ENCODE assay signal across 25 cellular contexts in the genomic region with DNA sequence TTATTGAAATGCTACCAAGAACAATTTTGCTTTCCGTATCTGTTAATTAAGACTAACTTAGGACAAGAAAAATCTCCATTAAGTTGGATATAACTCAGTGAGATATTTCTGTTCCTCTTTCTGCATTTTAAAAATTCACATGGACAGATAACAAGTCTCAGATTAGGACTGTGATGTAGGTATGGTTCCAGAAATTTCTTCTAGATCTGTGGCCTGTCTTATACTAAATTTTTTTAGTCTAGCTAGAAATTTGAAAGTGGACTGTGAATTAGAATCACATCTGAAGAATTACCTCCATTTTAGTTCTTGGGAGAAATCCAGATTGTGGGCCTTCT. TPM values are rescaled to one million over a fixed set of nuclear protein-coding genes. Genes with fewer than 3 reads are reported as not detected.
A peak's percentile ranks its signal among the peaks of the same experiment; 100 is the strongest.
DNase-seq lines count a peak whose midpoint lies in the region; ATAC-seq, FAIRE-seq and TF ChIP-seq lines count a peak whose summit lies in the region.
"Had no signal": no experiment of that assay in that cellular context is flagged by ENCODE, and none has a peak within 500 bp of the region (broad histone marks: within the 10 kb centered on the region; RNA-seq: fewer than 3 reads in every experiment).

No MANE protein-coding gene starts in this region.

- no peak for TF ChIP-seq CTCF in CD4-positive, alpha-beta T cell (IDR thresholded peaks at IDR 0.05)
- no peak for TF ChIP-seq CTCF in GM12878 (IDR thresholded peaks at IDR 0.05 in 2 of 3, conservative IDR thresholded peaks at IDR 0.05 in 1 of 3; ENCODE audit: control insufficient read depth in 2 of 3, extremely low read depth in 1 of 3, insufficient read depth in 1 of 3, low read depth in 3 of 3, low read length in 3 of 3)
- no peak for TF ChIP-seq CTCF in foreskin keratinocyte (conservative IDR thresholded peaks at IDR 0.05)

- TF ChIP-seq RAD21 in GM12878 (IDR thresholded peaks at IDR 0.05; ENCODE audit: insufficient read depth, low read depth, low read length), result no peak

- H3K27me3 Mint-ChIP-seq in CD4-positive, alpha-beta T cell, result no peaks in the 10 kb centered on the region
- H3K27me3 Mint-ChIP-seq: B cell had no signal

- in situ Hi-C loops in GM12878 (cut with MboI), result no loop called here

- intact Hi-C loops in CD4-positive, alpha-beta T cell (cut with DNase I, micrococcal nuclease), result loop anchor here in 1 of 2 experiments (2.0 kb wide), 1 partner anchor 19 kb away; no protein-coding TSS in a partner anchor
- intact Hi-C loops in GM12878 (cut with micrococcal nuclease; ENCODE audit: unreplicated experiment), result loop anchor here (5.0 kb wide), 1 partner anchor 39 kb away; the partner anchor contains the start of gene USP15

- no peak overlapping the region for H3K9ac ChIP-seq in GM12878 (ENCODE audit: control insufficient read depth, insufficient read depth, low read length)
- H3K9ac ChIP-seq: KMS-11 had no signal

- H3K27me3 ChIP-seq in CD4-positive, alpha-beta T cell (ENCODE audit: control insufficient read depth, insufficient read depth, low read length), result no peaks in the 10 kb centered on the region
- H3K27me3 ChIP-seq in GM12878 (replicated peaks in 1 of 2; ENCODE audit: control insufficient read depth in 2 of 2, insufficient read depth in 2 of 2, low read length in 1 of 2) (no peaks in the 10 kb centered on the region), foreskin keratinocyte (no peaks in the 10 kb centered on the region)

- peak; percentile 71 for FAIRE-seq in GM12878 (lab: Jason Lieb, UNC)
- FAIRE-seq: A549, GM18507, H1 had no signal

- 93% methylated on average over 1 of the region's 1 CpG for WGBS in GM12878 (ENCODE audit: insufficient coverage, insufficient replicate concordance, low lambda C conversion rate, missing lambda C conversion rate)

- RAD21 ChIA-PET in GM12878 (lab: Charles Lee; ENCODE audit: unreplicated experiment), result no interaction called here

- POLR2A ChIA-PET in CD4-positive, alpha-beta T cell (lab: Charles Lee), result no interaction called here
- POLR2A ChIA-PET in GM12878 (lab: Charles Lee), result no interaction called here

- H3K4me3 Mint-ChIP-seq in CD4-positive, alpha-beta T cell, result no peak overlapping the region
- H3K4me3 Mint-ChIP-seq: B cell; CD14-positive monocyte; T-helper 1 cell treated with Interleukin-12 subunit alpha and Interleukin-12 subunit beta and Interleukin-4 antibody, amounts not matched to agents 30 μg/mL and 1 μg/mL, for 36 hours had no signal

- H3K9me3 ChIP-seq in CD4-positive, alpha-beta T cell (ENCODE audit: control insufficient read depth, low read length), result peaks cover 14% of the 10 kb centered on the region
- H3K9me3 ChIP-seq in GM12878 (replicated peaks; ENCODE audit: control insufficient read depth, insufficient read depth, low read length), result peaks cover 20% of the 10 kb centered on the region

- no peak overlapping the region for H3K27ac ChIP-seq in CD4-positive, alpha-beta T cell (ENCODE audit: low read depth, low read length)
- 0 out of 2 replicates have a peak overlapping the region, but pooled peaks have one; percentile 10 for H3K27ac ChIP-seq in GM12878 (ENCODE audit: control insufficient read depth, insufficient read depth)
- no peak overlapping the region for H3K27ac ChIP-seq in foreskin keratinocyte
- H3K27ac ChIP-seq: A549, KMS-11 had no signal

- DNase-seq in CD4-positive, alpha-beta T cell, result no peak
- DNase-seq in GM12878 (ENCODE audit: low read depth, low spot score), result no peak
- DNase-seq in NCI-H82 treated with DMSO at 0.1 percent for 48 hours (lab: John Stamatoyannopoulos, UW; ENCODE audit: unreplicated experiment), result no peak
- DNase-seq in EL, result no peak
- no peak for DNase-seq in foreskin keratinocyte
- no peak for DNase-seq in NCI-H510A treated with DMSO at 0.1 percent for 48 hours (lab: John Stamatoyannopoulos, UW)
- DNase-seq: DMS79, IMR-90, NCI-H1105, NCI-H146, NCI-H2029, NCI-H2227 treated with DMSO at 0.1 percent for 48 hours, NCI-H524, NCI-H82, Right ventricle myocardium superior had no signal

- ATAC-seq in CD4-positive, alpha-beta T cell (ENCODE audit: poor library complexity), result no peak
- ATAC-seq in GM18519 (IDR thresholded peaks at IDR 0.05; ENCODE audit: low FRiP score, unreplicated experiment), result peak; percentile 17
- peak; percentile 29 for ATAC-seq in HG02642 (IDR thresholded peaks at IDR 0.05; ENCODE audit: poor library complexity, unreplicated experiment)
- peak; percentile 63 for ATAC-seq in GM12878
- ATAC-seq in foreskin keratinocyte, result no peak
- ATAC-seq: A549, HCT116 had no signal

- H3K36me3 Mint-ChIP-seq in CD4-positive, alpha-beta T cell (ENCODE audit: low read depth), result peaks cover 98% of the 10 kb centered on the region

- no peak overlapping the region for H2AFZ ChIP-seq in GM12878 (ENCODE audit: control insufficient read depth, low read depth, low read length)

- CTCF ChIA-PET in CD4-positive, alpha-beta T cell (lab: Charles Lee), result no interaction called here
- CTCF ChIA-PET in GM12878 (lab: Yijun Ruan, JAX), result no interaction called here

- no TSS peak for BruUV-seq in GM12878 (replicated peaks; lab: Mats Ljungman, UMichigan)

- no peak overlapping the region for H3K4me3 ChIP-seq in GM12878
- H3K4me3 ChIP-seq: A549 had no signal

- H3K4me1 ChIP-seq in GM12878 (ENCODE audit: control insufficient read depth, insufficient read depth, low read length) (no peaks in the 10 kb centered on the region), foreskin keratinocyte (no peaks in the 10 kb centered on the region)
- H3K4me1 ChIP-seq: A549 had no signal

- peak overlapping the region; percentile 62 for H3K27ac Mint-ChIP-seq in CD4-positive, alpha-beta T cell
- H3K27ac Mint-ChIP-seq: B cell; T-helper 1 cell treated with Interleukin-12 subunit alpha and Interleukin-12 subunit beta and Interleukin-4 antibody, amounts not matched to agents 30 μg/mL and 1 μg/mL, for 36 hours had no signal

- peaks cover 34% of the 10 kb centered on the region for H3K79me2 ChIP-seq in GM12878 (ENCODE audit: control insufficient read depth, insufficient read depth, low read length)

- H3K4me1 Mint-ChIP-seq in CD4-positive, alpha-beta T cell (ENCODE audit: low read depth), result peaks cover 76% of the 10 kb centered on the region

- H3K36me3 ChIP-seq in GM12878 (ENCODE audit: control insufficient read depth in 2 of 2, insufficient read depth in 2 of 2, low read length in 1 of 2), result peaks cover 9 to 40% of the 10 kb centered on the region in 2 experiments

- TF ChIP-seq EP300 in GM12878 (IDR thresholded peaks at IDR 0.05; ENCODE audit: borderline replicate concordance in 1 of 2, control insufficient read depth in 1 of 2, low read depth in 2 of 2, low read length in 2 of 2), result no peak

- TF ChIP-seq POLR2A in GM12878 (IDR thresholded peaks at IDR 0.05; ENCODE audit: low read depth, low read length), result no peak

- SMC1A ChIA-PET in GM12878 (lab: Charles Lee; ENCODE audit: uncharacterized antibody, unreplicated experiment), result interaction anchor here (1.0 to 1.2 kb wide), 2 partner anchors 25 to 34 kb away, joined by 3 read pairs; no protein-coding TSS in a partner anchor

- H4K20me1 ChIP-seq in GM12878 (ENCODE audit: control insufficient read depth, insufficient read depth), result no peaks in the 10 kb centered on the region

- no peak overlapping the region for H3K4me2 ChIP-seq in GM12878 (ENCODE audit: control insufficient read depth, insufficient read depth)
- H3K4me2 ChIP-seq: A549, KMS-11 had no signal

- H3K9me3 Mint-ChIP-seq in CD4-positive, alpha-beta T cell, result peaks cover 4% of the 10 kb centered on the region

TF ChIP-seq in GM12878, 131 proteins besides CTCF, POLR2A, EP300 and RAD21 (continues in another document):
- TF ChIP-seq, protein P1, sequence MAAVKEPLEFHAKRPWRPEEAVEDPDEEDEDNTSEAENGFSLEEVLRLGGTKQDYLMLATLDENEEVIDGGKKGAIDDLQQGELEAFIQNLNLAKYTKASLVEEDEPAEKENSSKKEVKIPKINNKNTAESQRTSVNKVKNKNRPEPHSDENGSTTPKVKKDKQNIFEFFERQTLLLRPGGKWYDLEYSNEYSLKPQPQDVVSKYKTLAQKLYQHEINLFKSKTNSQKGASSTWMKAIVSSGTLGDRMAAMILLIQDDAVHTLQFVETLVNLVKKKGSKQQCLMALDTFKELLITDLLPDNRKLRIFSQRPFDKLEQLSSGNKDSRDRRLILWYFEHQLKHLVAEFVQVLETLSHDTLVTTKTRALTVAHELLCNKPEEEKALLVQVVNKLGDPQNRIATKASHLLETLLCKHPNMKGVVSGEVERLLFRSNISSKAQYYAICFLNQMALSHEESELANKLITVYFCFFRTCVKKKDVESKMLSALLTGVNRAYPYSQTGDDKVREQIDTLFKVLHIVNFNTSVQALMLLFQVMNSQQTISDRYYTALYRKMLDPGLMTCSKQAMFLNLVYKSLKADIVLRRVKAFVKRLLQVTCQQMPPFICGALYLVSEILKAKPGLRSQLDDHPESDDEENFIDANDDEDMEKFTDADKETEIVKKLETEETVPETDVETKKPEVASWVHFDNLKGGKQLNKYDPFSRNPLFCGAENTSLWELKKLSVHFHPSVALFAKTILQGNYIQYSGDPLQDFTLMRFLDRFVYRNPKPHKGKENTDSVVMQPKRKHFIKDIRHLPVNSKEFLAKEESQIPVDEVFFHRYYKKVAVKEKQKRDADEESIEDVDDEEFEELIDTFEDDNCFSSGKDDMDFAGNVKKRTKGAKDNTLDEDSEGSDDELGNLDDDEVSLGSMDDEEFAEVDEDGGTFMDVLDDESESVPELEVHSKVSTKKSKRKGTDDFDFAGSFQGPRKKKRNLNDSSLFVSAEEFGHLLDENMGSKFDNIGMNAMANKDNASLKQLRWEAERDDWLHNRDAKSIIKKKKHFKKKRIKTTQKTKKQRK (IDR thresholded peaks at IDR 0.05; ENCODE audit: low read depth, low read length), result no peak
- TF ChIP-seq JUND (IDR thresholded peaks at IDR 0.05; ENCODE audit: low read depth, low read length), result no peak

RNA-seq across cellular contexts. Expression of gene USP15, which starts 41.6 kb away (rescaled TPM):
- total RNA-seq in CD4-positive, alpha-beta T cell, result 100 to 1,000 TPM; 212 to 218 TPM
- total RNA-seq in GM12878 (2013; cell fraction: nucleolus; rRNA removed), result 366 and 383 TPM in 2 replicates
- total RNA-seq in GM12878 (2014; rRNA removed) (71.4 and 91.5 TPM in 2 replicates), GM12878 (2014; rRNA removed; fragmentation: Illumina TruSeq; extraction: Trizol) (94.0 and 95.5 TPM in 2 replicates), GM12878 (2021) (84.8 and 85.1 TPM in 2 replicates), foreskin keratinocyte (42.6 and 49.7 TPM in 2 replicates)
- 22.0 TPM for polyA plus RNA-seq in GM12878 (2011; ENCODE audit: low read depth)
- polyA plus RNA-seq in GM12878 (2011; rRNA removed) (91.3 and 136 TPM in 2 replicates), GM12878 (2014; fragmentation: Illumina TruSeq; extraction: Trizol) (87.2 and 116 TPM in 2 replicates), GM12878 (2014; fragmentation: Nextera tagmentation; extraction: Ambion mirVana) (100 to 1,000 TPM in 1 of 2 experiments, 10 to 100 TPM in 1; 89.1 to 101 TPM), GM12878 (2014; rRNA removed) (57.6 and 59.8 TPM in 2 replicates), GM12878 (2016; fragmentation: Nextera tagmentation; extraction: Ambion mirVana) (10 to 100 TPM; 95.5 to 96.5 TPM), foreskin keratinocyte (29.1 and 34.1 TPM in 2 replicates)
- polyA plus RNA-seq in GM12878 (2011; cell fraction: cytosol; rRNA removed), result 27.6 and 30.7 TPM in 2 replicates
- 135 and 186 TPM in 2 replicates for polyA plus RNA-seq in GM12878 (2011; cell fraction: nucleus; rRNA removed)
- polyA plus RNA-seq in GM12878 (2012), result 45.7 and 49.5 TPM in 2 replicates
- 107 and 196 TPM in 2 replicates for polyA minus RNA-seq in GM12878 (2011; rRNA and poly(A)+ RNA removed)
- polyA minus RNA-seq in GM12878 (2011; cell fraction: cytosol; rRNA and poly(A)+ RNA removed), result 19.4 and 22.5 TPM in 2 replicates
- 248 and 344 TPM in 2 replicates for polyA minus RNA-seq in GM12878 (2011; cell fraction: nucleus; rRNA and poly(A)+ RNA removed)

Comparison
In these comparisons a context has a peak if more than half of its experiments do, and no peak if none do; other contexts are left out.
1. ATAC-seq: peak in GM18519 (single experiment), HG02642 (single experiment) and GM12878 (single experiment); none in CD4-positive, alpha-beta T cell (single experiment) and foreskin keratinocyte (single experiment).